ENCODE assay signal across 29 cellular contexts in the genomic region with DNA sequence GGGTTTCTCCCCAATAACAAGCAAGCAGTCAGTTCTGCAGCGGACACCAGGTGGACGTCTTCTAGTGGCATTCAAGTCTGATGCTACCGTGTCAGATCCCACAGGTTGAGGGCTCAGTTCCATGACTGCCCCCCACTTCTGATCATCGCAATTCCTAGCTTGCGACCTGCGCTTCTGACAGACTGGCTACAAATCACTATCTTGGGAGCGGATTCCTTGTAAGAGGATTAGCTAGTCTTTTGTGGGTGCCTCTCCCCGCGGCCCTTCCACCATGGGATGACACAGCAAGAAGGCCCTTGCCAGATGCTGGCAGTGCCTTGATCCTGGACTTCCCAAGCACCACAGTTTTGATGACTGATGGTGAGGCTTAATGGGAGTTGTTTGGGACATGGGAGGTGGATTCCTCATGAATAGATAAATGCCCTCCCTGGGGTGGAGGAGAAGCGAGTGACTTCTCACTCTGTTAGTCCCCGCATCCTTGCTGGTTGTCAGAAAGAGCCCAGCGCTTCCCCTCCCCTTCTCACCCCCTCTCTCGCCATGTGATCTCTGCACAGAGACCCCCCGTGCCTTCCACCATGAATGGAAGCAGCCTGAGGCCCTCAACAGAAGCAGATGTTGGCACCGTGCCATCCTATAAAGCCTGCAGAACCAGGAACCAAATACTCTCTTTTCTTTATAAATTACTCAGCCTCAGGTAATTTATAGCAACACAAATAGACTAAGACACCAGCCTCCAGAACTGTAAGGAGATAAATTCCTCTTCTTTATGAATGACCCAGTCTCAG. TPM values are rescaled to one million over a fixed set of nuclear protein-coding genes. Genes with fewer than 3 reads are reported as not detected.
A peak's percentile ranks its signal among the peaks of the same experiment; 100 is the strongest.
DNase-seq lines count a peak whose midpoint lies in the region; ATAC-seq, FAIRE-seq and TF ChIP-seq lines count a peak whose summit lies in the region.
"Had no signal": no experiment of that assay in that cellular context is flagged by ENCODE, and none has a peak within 500 bp of the region (broad histone marks: within the 10 kb centered on the region; RNA-seq: fewer than 3 reads in every experiment).

No MANE protein-coding gene starts in this region.

- no peaks in the 10 kb centered on the region for H3K27me3 ChIP-seq in CD8-positive, alpha-beta memory T cell (ENCODE audit: insufficient read depth, low read length, poor library complexity, severe bottlenecking)
- H3K27me3 ChIP-seq: foreskin keratinocyte, MG63, right atrium auricular region, tibial nerve had no signal

- H3K4me3 Mint-ChIP-seq in CD8-positive, alpha-beta memory T cell = no peak overlapping the region
- no peak overlapping the region for H3K4me3 Mint-ChIP-seq in T-cell
- H3K4me3 Mint-ChIP-seq in immature natural killer cell = no peak overlapping the region
- H3K4me3 Mint-ChIP-seq: activated CD4-positive, alpha-beta T cell treated with anti-CD3 and anti-CD28 coated beads, Interleukin-2, amount 10 ng/mL, durations not matched to agents 24 days and 14 days; activated naive CD4-positive, alpha-beta T cell treated with anti-CD3 and anti-CD28 coated beads, Interleukin-2, amount 10 ng/mL, durations not matched to agents 7 days and 5 days; B cell had no signal

- no peak for FAIRE-seq in H54 (lab: Jason Lieb, UNC)
- FAIRE-seq: bronchial epithelial cell, GM12891 had no signal

- H3K36me3 ChIP-seq in CD8-positive, alpha-beta memory T cell (ENCODE audit: insufficient read depth, low read length) = peaks cover 4% of the 10 kb centered on the region
- H3K36me3 ChIP-seq: MG63, right atrium auricular region had no signal

- H3K4me1 ChIP-seq in CD8-positive, alpha-beta memory T cell (ENCODE audit: insufficient read depth, low read length) = peaks cover 19% of the 10 kb centered on the region
- H3K4me1 ChIP-seq: foreskin keratinocyte had no signal

- no peaks in the 10 kb centered on the region for H3K9me3 Mint-ChIP-seq in CD8-positive, alpha-beta memory T cell
- no peaks in the 10 kb centered on the region for H3K9me3 Mint-ChIP-seq in T-cell
- no peaks in the 10 kb centered on the region for H3K9me3 Mint-ChIP-seq in immature natural killer cell
- H3K9me3 Mint-ChIP-seq: activated CD4-positive, alpha-beta T cell treated with anti-CD3 and anti-CD28 coated beads, Interleukin-2, amount 10 ng/mL, durations not matched to agents 24 days and 14 days; activated naive CD4-positive, alpha-beta T cell treated with anti-CD3 and anti-CD28 coated beads, Interleukin-2, amount 10 ng/mL, durations not matched to agents 7 days and 5 days had no signal

- ATAC-seq in T-cell (replicated peaks in 1 of 4) (no peak), GM18498 (IDR thresholded peaks at IDR 0.05; ENCODE audit: unreplicated experiment) (no peak), HG03025 (IDR thresholded peaks at IDR 0.05; ENCODE audit: low FRiP score, unreplicated experiment) (no peak)
- ATAC-seq: foreskin keratinocyte, HCT116 had no signal

- H3K9me3 ChIP-seq in CD8-positive, alpha-beta memory T cell (ENCODE audit: low read length) = no peaks in the 10 kb centered on the region
- H3K9me3 ChIP-seq: MG63, right atrium auricular region, tibial nerve had no signal

- peaks cover 0 to 23% (median 0%) of the 10 kb centered on the region in 3 donors for H3K36me3 Mint-ChIP-seq in CD8-positive, alpha-beta memory T cell
- H3K36me3 Mint-ChIP-seq in T-cell (no peaks in the 10 kb centered on the region), immature natural killer cell (no peaks in the 10 kb centered on the region)

- DNase-seq in DMS 273 (lab: John Stamatoyannopoulos, UW; ENCODE audit: unreplicated experiment) = peak; percentile 39
- DNase-seq in DMS 273 treated with DMSO at 0.1 percent for 48 hours (lab: John Stamatoyannopoulos, UW) = no peak
- DNase-seq in CD8-positive, alpha-beta memory T cell = no peak
- DNase-seq in T-cell = no peak
- no peak for DNase-seq in immature natural killer cell
- no peak for DNase-seq in H54 (ENCODE audit: insufficient read length, low spot score)
- DNase-seq: activated CD4-positive, alpha-beta T cell treated with anti-CD3 and anti-CD28 coated beads, Interleukin-2, amount 10 ng/mL, durations not matched to agents 24 days and 14 days; activated naive CD4-positive, alpha-beta T cell treated with anti-CD3 and anti-CD28 coated beads, Interleukin-2, amount 10 ng/mL, durations not matched to agents 7 days and 5 days; foreskin keratinocyte; hypothalamus; IMR-90; MG63; NCI-H187; NCI-H510A; nucleus accumbens; stimulated activated CD4-positive, alpha-beta T cell treated with anti-CD3 and anti-CD28 coated beads, Interleukin-15, amount 100 ng/mL, for 24 hours had no signal

- no peak for TF ChIP-seq POLR2A in H54 (IDR thresholded peaks at IDR 0.05; ENCODE audit: low read depth, low read length)

- H3K27ac Mint-ChIP-seq in CD8-positive, alpha-beta memory T cell = peak overlapping the region in 5 of 8 donors; percentile 12 to 81 (median 37)
- H3K27ac Mint-ChIP-seq in T-cell = peak overlapping the region; percentile 52 to 71
- H3K27ac Mint-ChIP-seq in immature natural killer cell = peak overlapping the region; percentile 44 to 97 (median 66)
- H3K27ac Mint-ChIP-seq: activated CD4-positive, alpha-beta T cell treated with anti-CD3 and anti-CD28 coated beads, Interleukin-2, amount 10 ng/mL, durations not matched to agents 24 days and 14 days; activated naive CD4-positive, alpha-beta T cell treated with anti-CD3 and anti-CD28 coated beads, Interleukin-2, amount 10 ng/mL, durations not matched to agents 7 days and 5 days; B cell had no signal

- H3K4me3 ChIP-seq in CD8-positive, alpha-beta memory T cell (ENCODE audit: low read length) = no peak overlapping the region
- H3K4me3 ChIP-seq: MG63, right atrium auricular region, tibial nerve had no signal

- CTCF ChIA-PET in CD8-positive, alpha-beta memory T cell (lab: Charles Lee) = interaction anchor here (1.7 to 1.8 kb wide), 2 partner anchors 13 to 29 kb away, joined by 5 to 6 read pairs; no protein-coding TSS in a partner anchor
- CTCF ChIA-PET in T-cell (lab: Charles Lee) = interaction anchor here (0.6 to 1.6 kb wide), 3 partner anchors 13 to 91 kb away, joined by 3 to 5 read pairs (median 3); no protein-coding TSS in a partner anchor

- peaks cover 33 to 44% (median 33%) of the 10 kb centered on the region in 3 donors for H3K4me1 Mint-ChIP-seq in CD8-positive, alpha-beta memory T cell
- peaks cover 40 to 51% (median 44%) of the 10 kb centered on the region in 3 donors for H3K4me1 Mint-ChIP-seq in T-cell
- peaks cover 57 to 62% of the 10 kb centered on the region in 2 donors for H3K4me1 Mint-ChIP-seq in immature natural killer cell

- H3K27me3 Mint-ChIP-seq in CD8-positive, alpha-beta memory T cell = peaks cover 0 to 2% of the 10 kb centered on the region in 2 donors
- H3K27me3 Mint-ChIP-seq in T-cell (no peaks in the 10 kb centered on the region), immature natural killer cell (ENCODE audit: low read depth in 3 of 3) (no peaks in the 10 kb centered on the region)
- H3K27me3 Mint-ChIP-seq: activated CD4-positive, alpha-beta T cell treated with anti-CD3 and anti-CD28 coated beads, Interleukin-2, amount 10 ng/mL, durations not matched to agents 24 days and 14 days; activated naive CD4-positive, alpha-beta T cell treated with anti-CD3 and anti-CD28 coated beads, Interleukin-2, amount 10 ng/mL, durations not matched to agents 7 days and 5 days; B cell had no signal

- POLR2A ChIA-PET in CD8-positive, alpha-beta memory T cell (lab: Charles Lee) = no interaction called here
- POLR2A ChIA-PET in T-cell (lab: Charles Lee) = no interaction called here

- no peak overlapping the region for H3K27ac ChIP-seq in CD8-positive, alpha-beta memory T cell (ENCODE audit: low read depth, low read length)
- H3K27ac ChIP-seq: 22Rv1, foreskin keratinocyte, right atrium auricular region, tibial nerve had no signal

RNA-seq across cellular contexts. Expression of gene CDIP1, which starts 19.1 kb away (rescaled TPM):
- total RNA-seq in CD8-positive, alpha-beta memory T cell = 10 to 100 TPM; 28.4 to 32.1 TPM
- polyA plus RNA-seq in CD8-positive, alpha-beta memory T cell = 21.8 TPM
- 10 to 100 TPM; 28.6 to 31.3 (median 29.7) TPM for total RNA-seq in T-cell
- 10 to 100 TPM; 26.9 to 51.9 (median 47.8) TPM for polyA plus RNA-seq in immature natural killer cell

RNA-seq across cellular contexts. Expression of gene C16orf96, which starts 36.7 kb away (rescaled TPM):
- total RNA-seq in CD8-positive, alpha-beta memory T cell = under 1 TPM; 0.07 to 0.11 TPM
- 0.05 TPM for polyA plus RNA-seq in CD8-positive, alpha-beta memory T cell
- total RNA-seq in T-cell = under 1 TPM; 0.30 to 0.66 (median 0.50) TPM
- not detected for polyA plus RNA-seq in immature natural killer cell
- total RNA-seq: activated CD4-positive, alpha-beta T cell treated with anti-CD3 and anti-CD28 coated beads, Interleukin-2, amount 10 ng/mL, durations not matched to agents 24 days and 14 days; bronchial epithelial cell; dermis microvascular lymphatic vessel endothelial cell; epithelial cell of proximal tubule; foreskin keratinocyte; IMR-90; kidney epithelial cell; lung microvascular endothelial cell had no signal
- polyA plus RNA-seq: foreskin keratinocyte, IMR-90 had no signal

RNA-seq across cellular contexts. Expression of gene HMOX2, which starts 43.3 kb away (rescaled TPM):
- total RNA-seq in CD8-positive, alpha-beta memory T cell = 10 to 100 TPM; 87.5 to 95.2 TPM
- 178 TPM for polyA plus RNA-seq in CD8-positive, alpha-beta memory T cell
- total RNA-seq in T-cell = 10 to 100 TPM; 49.1 to 74.4 (median 70.5) TPM
- 100 to 1,000 TPM; 130 to 225 (median 196) TPM for polyA plus RNA-seq in immature natural killer cell

RNA-seq across cellular contexts. Expression of gene NMRAL1, which starts 45.0 kb away (rescaled TPM):
- total RNA-seq in CD8-positive, alpha-beta memory T cell = 10 to 100 TPM; 63.8 to 65.8 TPM
- 75.4 TPM for polyA plus RNA-seq in CD8-positive, alpha-beta memory T cell
- total RNA-seq in T-cell = 10 to 100 TPM; 50.1 to 79.1 (median 62.1) TPM
- polyA plus RNA-seq in immature natural killer cell = 10 to 100 TPM; 46.1 to 65.3 (median 60.7) TPM
